Comparison of ENCODE assay signal across 25 cellular contexts in genomic region chr4:168102403-168102802, GRCh38. TPM values are rescaled to one million over a fixed set of nuclear protein-coding genes. Genes with fewer than 3 reads are reported as not detected.
"Had no signal": no experiment of that assay in that cellular context is flagged by ENCODE, and none has a peak within 500 bp of the region (broad histone marks: within the 10 kb centered on the region; RNA-seq: fewer than 3 reads in every experiment).

No MANE protein-coding gene starts in this region.

- DNase-seq: activated CD4-positive, alpha-beta T cell treated with anti-CD3 and anti-CD28 coated beads, Interleukin-2, amount 10 ng/mL, durations not matched to agents 7 days and 5 days; activated CD4-positive, alpha-beta T cell treated with anti-CD3 and anti-CD28 coated beads, Interleukin-2, amount 50 U/mL, for 48 hours; activated CD8-positive, alpha-beta T cell treated with anti-CD3 and anti-CD28 coated beads, Interleukin-2, amount 10 ng/mL, durations not matched to agents 7 days and 5 days; activated gamma-delta T cell treated with Interleukin-2 at 50 U/mL for 16 hours; activated naive CD4-positive, alpha-beta T cell treated with anti-CD3 and anti-CD28 coated beads for 36 hours; activated T-cell treated with anti-CD3 and anti-CD28 coated beads, Interleukin-2, amount 50 U/mL, for 24 hours; adrenal gland; body of pancreas; MG63; NCI-H1048; NCI-H1436 treated with DMSO at 0.1 percent for 48 hours; NCI-H1694 treated with DMSO at 0.1 percent for 48 hours; NCI-H2029; NCI-H345; NCI-H524 treated with DMSO at 0.1 percent for 48 hours; OCI-M1; Right ventricle myocardium superior had no signal

- H3K9me3 Mint-ChIP-seq: activated CD4-positive, alpha-beta T cell treated with anti-CD3 and anti-CD28 coated beads, Interleukin-2, amount 10 ng/mL, durations not matched to agents 7 days and 5 days; activated T-cell treated with anti-CD3 and anti-CD28 coated beads, Interleukin-2, amount 50 U/mL, for 24 hours; activated T-helper 2 cell treated with anti-CD3 and anti-CD28 coated beads, Interferon-gamma antibody, Interleukin-2, Interleukin-4, amounts not matched to agents 10 μg/mL and 5 μg/mL and 100 μg/mL, durations not matched to agents 14 hours and 24 hours and 36 hours; T-helper 1 cell treated with Interleukin-12 subunit alpha and Interleukin-12 subunit beta and Interleukin-4 antibody, amounts not matched to agents 30 μg/mL and 1 μg/mL, for 36 hours; T-helper 2 cell treated with Interferon-gamma antibody and Interleukin-4, amounts not matched to agents 5 μg/mL and 100 μg/mL, for 36 hours had no signal

- ATAC-seq: activated CD8-positive, alpha-beta T cell treated with anti-CD3 and anti-CD28 coated beads, Interleukin-2, amount 10 ng/mL, durations not matched to agents 7 days and 5 days; activated naive CD4-positive, alpha-beta T cell treated with anti-CD3 and anti-CD28 coated beads, Interleukin-2, amount 50 U/mL, for 72 hours; body of pancreas had no signal

- H3K36me3 ChIP-seq: adrenal gland, breast epithelium, MG63 had no signal

- H3K9me3 ChIP-seq: adrenal gland, body of pancreas, breast epithelium had no signal

- H3K36me3 Mint-ChIP-seq: activated naive CD4-positive, alpha-beta T cell treated with anti-CD3 and anti-CD28 coated beads, Interleukin-2, amount 50 U/mL, for 72 hours had no signal

- H3K4me3 Mint-ChIP-seq: activated CD4-positive, alpha-beta T cell treated with anti-CD3 and anti-CD28 coated beads, Interleukin-2, amount 10 ng/mL, durations not matched to agents 7 days and 5 days; activated CD8-positive, alpha-beta T cell treated with anti-CD3 and anti-CD28 coated beads, Interleukin-2, amount 10 ng/mL, durations not matched to agents 7 days and 5 days; activated naive CD4-positive, alpha-beta T cell treated with anti-CD3 and anti-CD28 coated beads for 36 hours; activated T-cell treated with anti-CD3 and anti-CD28 coated beads, Interleukin-2, amount 50 U/mL, for 24 hours; T-helper 1 cell treated with Interleukin-12 subunit alpha and Interleukin-12 subunit beta and Interleukin-4 antibody, amounts not matched to agents 30 μg/mL and 1 μg/mL, for 36 hours; T-helper 2 cell treated with Interferon-gamma antibody and Interleukin-4, amounts not matched to agents 5 μg/mL and 100 μg/mL, for 36 hours had no signal

- FAIRE-seq: astrocyte, TTC549 had no signal

- H3K4me1 Mint-ChIP-seq: activated CD4-positive, alpha-beta T cell treated with anti-CD3 and anti-CD28 coated beads, Interleukin-2, amount 10 ng/mL, durations not matched to agents 7 days and 5 days had no signal

- H3K4me3 ChIP-seq: adrenal gland, body of pancreas, breast epithelium, MG63 had no signal

- H3K27ac Mint-ChIP-seq: activated CD4-positive, alpha-beta T cell treated with anti-CD3 and anti-CD28 coated beads, Interleukin-2, amount 10 ng/mL, durations not matched to agents 7 days and 5 days; activated CD8-positive, alpha-beta T cell treated with anti-CD3 and anti-CD28 coated beads, Interleukin-2, amount 10 ng/mL, durations not matched to agents 7 days and 5 days; activated naive CD4-positive, alpha-beta T cell treated with anti-CD3 and anti-CD28 coated beads for 36 hours; activated naive CD4-positive, alpha-beta T cell treated with anti-CD3 and anti-CD28 coated beads, Interleukin-2, amount 50 U/mL, for 72 hours; activated T-cell treated with anti-CD3 and anti-CD28 coated beads, Interleukin-2, amount 50 U/mL, for 24 hours; activated T-helper 2 cell treated with anti-CD3 and anti-CD28 coated beads, Interferon-gamma antibody, Interleukin-2, Interleukin-4, amounts not matched to agents 10 μg/mL and 5 μg/mL and 100 μg/mL, durations not matched to agents 14 hours and 24 hours and 36 hours; T-helper 1 cell treated with Interleukin-12 subunit alpha and Interleukin-12 subunit beta and Interleukin-4 antibody, amounts not matched to agents 30 μg/mL and 1 μg/mL, for 36 hours; T-helper 2 cell treated with Interferon-gamma antibody and Interleukin-4, amounts not matched to agents 5 μg/mL and 100 μg/mL, for 36 hours had no signal

- H3K4me1 ChIP-seq: adrenal gland, body of pancreas, breast epithelium had no signal

- H3K27me3 ChIP-seq: adrenal gland, body of pancreas, breast epithelium, MG63 had no signal

- H3K27ac ChIP-seq: adrenal gland, body of pancreas, breast epithelium had no signal

RNA-seq across cellular contexts. Expression of gene ANXA10, which starts 10.1 kb away (rescaled TPM):
- total RNA-seq: activated CD4-positive, alpha-beta T cell treated with anti-CD3 and anti-CD28 coated beads, Interleukin-2, amount 10 ng/mL, durations not matched to agents 7 days and 5 days; activated CD8-positive, alpha-beta T cell treated with anti-CD3 and anti-CD28 coated beads, Interleukin-2, amount 10 ng/mL, durations not matched to agents 7 days and 5 days; activated naive CD4-positive, alpha-beta T cell treated with anti-CD3 and anti-CD28 coated beads for 36 hours; activated naive CD4-positive, alpha-beta T cell treated with anti-CD3 and anti-CD28 coated beads, Interleukin-2, amount 50 U/mL, for 72 hours; activated T-helper 2 cell treated with anti-CD3 and anti-CD28 coated beads, Interferon-gamma antibody, Interleukin-2, Interleukin-4, amounts not matched to agents 10 μg/mL and 5 μg/mL and 100 μg/mL, durations not matched to agents 14 hours and 24 hours and 36 hours; adrenal gland; astrocyte; breast epithelium; cardiac septum; Right ventricle myocardium superior had no signal
- polyA plus RNA-seq: adrenal gland had no signal
